In genomic region chr1:83023212-83023611, GRCh38 we compare ENCODE assay signal across 27 cellular contexts.
"Had no signal": no experiment of that assay in that cellular context is flagged by ENCODE, and none has a peak within 500 bp of the region (broad histone marks: within the 10 kb centered on the region; RNA-seq: fewer than 3 reads in every experiment).

No MANE protein-coding gene starts in this region.

- H3K36me3 Mint-ChIP-seq: stimulated activated effector memory CD8-positive, alpha-beta T cell treated with anti-CD3 and anti-CD28 coated beads, Interleukin-12 subunit alpha, Interleukin-12 subunit beta, amount 100 ng/mL, for 72 hours; stimulated activated naive B cell treated with anti-CD40 and anti-IgM and Interleukin-4, amounts not matched to agents 10 μg/mL and 1 μg/mL and 100 μg/mL, for 72 hours had no signal

- H3K9me3 ChIP-seq: suprapubic skin, testis, thoracic aorta, thyroid gland, upper lobe of right lung, uterus, vagina had no signal

- H3K27ac ChIP-seq: stomach, suprapubic skin, testis, thoracic aorta, thyroid gland, tibial artery, tibial nerve, transverse colon, upper lobe of left lung, upper lobe of right lung, uterus, vagina had no signal

- H3K4me3 Mint-ChIP-seq: stimulated activated effector memory CD8-positive, alpha-beta T cell treated with anti-CD3 and anti-CD28 coated beads, Interleukin-12 subunit alpha, Interleukin-12 subunit beta, amount 100 ng/mL, for 72 hours; stimulated activated memory B cell treated with anti-CD40 and anti-IgM and Interleukin-4, amounts not matched to agents 10 μg/mL and 1 μg/mL and 100 μg/mL, for 72 hours; stimulated activated naive B cell treated with anti-CD40 and anti-IgM and Interleukin-4, amounts not matched to agents 10 μg/mL and 1 μg/mL and 100 μg/mL, for 72 hours; stimulated activated naive CD8-positive, alpha-beta T cell treated with anti-CD3 and anti-CD28 coated beads, Interleukin-15, amount 100 ng/mL, for 72 hours; stimulated activated naive CD8-positive, alpha-beta T cell treated with anti-CD3 and anti-CD28 coated beads, Interleukin-15, Interleukin-2, amounts not matched to agents 100 ng/mL and 50 ng/mL, for 24 hours had no signal

- H3K36me3 ChIP-seq: stomach, suprapubic skin, thoracic aorta, thyroid gland, tibial artery, tibial nerve, transverse colon, upper lobe of left lung, upper lobe of right lung, uterus, vagina had no signal

- DNase-seq: stimulated activated CD4-positive, alpha-beta T cell treated with anti-CD3 and anti-CD28 coated beads, Interleukin-2, amount 100 ng/mL, for 48 hours; stimulated activated CD4-positive, alpha-beta T cell treated with anti-CD3 and anti-CD28 coated beads, Interleukin-4, amount 100 ng/mL, for 1 hour; stimulated activated CD4-positive, alpha-beta T cell treated with anti-CD3 and anti-CD28 coated beads, Interleukin-4, amount 100 ng/mL, for 24 hours; stimulated activated CD4-positive, alpha-beta T cell treated with anti-CD3 and anti-CD28 coated beads, Interleukin-4, amount 100 ng/mL, for 4 hours; stimulated activated CD8-positive, alpha-beta memory T cell treated with anti-CD3 and anti-CD28 coated beads, Interleukin-4, amount 100 ng/mL, for 48 hours; stimulated activated naive B cell treated with anti-CD40 and anti-IgM and Interleukin-4, amounts not matched to agents 10 μg/mL and 1 μg/mL and 100 μg/mL, for 72 hours; stimulated activated naive CD4-positive, alpha-beta T cell; stimulated activated naive CD4-positive, alpha-beta T cell treated with Interleukin-2 at 50 U/mL for 16 hours; stimulated activated naive CD8-positive, alpha-beta T cell treated with anti-CD3 and anti-CD28 coated beads, Interleukin-15, amount 100 ng/mL, for 72 hours; stimulated activated naive CD8-positive, alpha-beta T cell treated with anti-CD3 and anti-CD28 coated beads, Interleukin-15, Interleukin-2, amounts not matched to agents 100 U/mL and 50 U/mL, for 24 hours; stomach; substantia nigra; testis; thyroid gland; tibial artery; transverse colon; trophoblast cell; upper lobe of left lung; upper lobe of right lung; uterus had no signal

- H3K4me3 ChIP-seq: stomach, suprapubic skin, testis, thoracic aorta, thyroid gland, tibial artery, tibial nerve, transverse colon, upper lobe of left lung, upper lobe of right lung, uterus, vagina had no signal

- H3K4me1 ChIP-seq: stomach, suprapubic skin, testis, thyroid gland, tibial artery, transverse colon, upper lobe of left lung, upper lobe of right lung, uterus, vagina had no signal

- H3K27ac Mint-ChIP-seq: stimulated activated effector memory CD8-positive, alpha-beta T cell treated with anti-CD3 and anti-CD28 coated beads, Interleukin-12 subunit alpha, Interleukin-12 subunit beta, amount 100 ng/mL, for 72 hours; stimulated activated memory B cell treated with anti-CD40 and anti-IgM and Interleukin-4, amounts not matched to agents 10 μg/mL and 1 μg/mL and 100 μg/mL, for 72 hours; stimulated activated naive B cell treated with anti-CD40 and anti-IgM and Interleukin-4, amounts not matched to agents 10 μg/mL and 1 μg/mL and 100 μg/mL, for 72 hours; stimulated activated naive CD8-positive, alpha-beta T cell treated with anti-CD3 and anti-CD28 coated beads, Interleukin-15, amount 100 ng/mL, for 72 hours; stimulated activated naive CD8-positive, alpha-beta T cell treated with anti-CD3 and anti-CD28 coated beads, Interleukin-15, Interleukin-2, amounts not matched to agents 100 ng/mL and 50 ng/mL, for 24 hours had no signal

- H3K27me3 ChIP-seq: stomach, suprapubic skin, testis, thyroid gland, tibial artery, tibial nerve, transverse colon, upper lobe of left lung, upper lobe of right lung, uterus, vagina had no signal

- ATAC-seq: stimulated activated effector memory CD8-positive, alpha-beta T cell treated with anti-CD3 and anti-CD28 coated beads, Interleukin-12 subunit alpha, Interleukin-12 subunit beta, amount 100 ng/mL, for 72 hours; stimulated activated memory B cell treated with anti-CD40 and anti-IgM and Interleukin-4, amounts not matched to agents 10 μg/mL and 1 μg/mL and 100 μg/mL, for 72 hours; stimulated activated naive B cell treated with anti-CD40 and anti-IgM and Interleukin-4, amounts not matched to agents 10 μg/mL and 1 μg/mL and 100 μg/mL, for 72 hours; stimulated activated naive CD8-positive, alpha-beta T cell treated with anti-CD3 and anti-CD28 coated beads, Interleukin-15, amount 100 ng/mL, for 72 hours; stimulated activated naive CD8-positive, alpha-beta T cell treated with anti-CD3 and anti-CD28 coated beads, Interleukin-15, Interleukin-2, amounts not matched to agents 100 U/mL and 50 U/mL, for 24 hours; upper lobe of right lung had no signal

- H3K4me1 Mint-ChIP-seq: stimulated activated effector memory CD8-positive, alpha-beta T cell treated with anti-CD3 and anti-CD28 coated beads, Interleukin-12 subunit alpha, Interleukin-12 subunit beta, amount 100 ng/mL, for 72 hours; stimulated activated memory B cell treated with anti-CD40 and anti-IgM and Interleukin-4, amounts not matched to agents 10 μg/mL and 1 μg/mL and 100 μg/mL, for 72 hours; stimulated activated naive B cell treated with anti-CD40 and anti-IgM and Interleukin-4, amounts not matched to agents 10 μg/mL and 1 μg/mL and 100 μg/mL, for 72 hours; stimulated activated naive CD8-positive, alpha-beta T cell treated with anti-CD3 and anti-CD28 coated beads, Interleukin-15, amount 100 ng/mL, for 72 hours had no signal

- H3K27me3 Mint-ChIP-seq: stimulated activated memory B cell treated with anti-CD40 and anti-IgM and Interleukin-4, amounts not matched to agents 10 μg/mL and 1 μg/mL and 100 μg/mL, for 72 hours; stimulated activated naive B cell treated with anti-CD40 and anti-IgM and Interleukin-4, amounts not matched to agents 10 μg/mL and 1 μg/mL and 100 μg/mL, for 72 hours; stimulated activated naive CD8-positive, alpha-beta T cell treated with anti-CD3 and anti-CD28 coated beads, Interleukin-15, amount 100 ng/mL, for 72 hours; stimulated activated naive CD8-positive, alpha-beta T cell treated with anti-CD3 and anti-CD28 coated beads, Interleukin-15, Interleukin-2, amounts not matched to agents 100 ng/mL and 50 ng/mL, for 24 hours had no signal
